ENCODE assay signal across 21 cellular contexts in the genomic region with DNA sequence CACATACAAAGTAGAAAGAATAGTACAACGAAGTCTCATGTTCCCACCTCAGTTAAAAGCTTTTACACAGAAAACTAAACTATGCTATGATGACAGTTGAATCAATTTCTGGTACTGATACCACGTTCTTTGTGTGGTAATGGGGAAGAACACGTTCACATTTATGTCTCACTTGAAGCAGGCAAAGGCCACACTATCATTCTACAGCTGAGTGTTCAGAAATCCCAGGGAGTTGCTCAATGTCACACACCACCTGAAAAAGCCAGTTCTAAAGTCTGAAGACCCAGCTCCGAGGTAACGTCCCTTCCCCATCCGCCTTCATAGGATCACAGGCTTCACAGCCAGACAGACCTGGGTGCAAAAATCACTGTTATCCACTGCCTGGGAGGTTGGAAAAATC. TPM values are rescaled to one million over a fixed set of nuclear protein-coding genes. Genes with fewer than 3 reads are reported as not detected.
A peak's percentile ranks its signal among the peaks of the same experiment; 100 is the strongest.
DNase-seq lines count a peak whose midpoint lies in the region; ATAC-seq and TF ChIP-seq lines count a peak whose summit lies in the region.
"Had no signal": no experiment of that assay in that cellular context is flagged by ENCODE, and none has a peak within 500 bp of the region (broad histone marks: within the 10 kb centered on the region; RNA-seq: fewer than 3 reads in every experiment).

No MANE protein-coding gene starts in this region.

- peaks cover 17 to 96% (median 43%) of the 10 kb centered on the region in 3 donors for H3K4me1 ChIP-seq in esophagus squamous epithelium

- H3K9me3 ChIP-seq in esophagus squamous epithelium, result no peaks in the 10 kb centered on the region
- H3K9me3 ChIP-seq: esophagus muscularis mucosa, left lung, SJSA1 had no signal

- H3K4me3 ChIP-seq in esophagus squamous epithelium, result no peak overlapping the region
- H3K4me3 ChIP-seq: esophagus muscularis mucosa, left lung, SJSA1 had no signal

- peak; percentile 22 for ATAC-seq in left ventricle myocardium superior
- no peak for ATAC-seq in Right ventricle myocardium inferior
- ATAC-seq in activated B cell treated with CpG ODN at 0.5 μM for 24 hours (ENCODE audit: low read depth), result no peak
- peak in 1 of 2 donors; percentile 25 for ATAC-seq in naive thymus-derived CD8-positive, alpha-beta T cell
- ATAC-seq: left lung, PC-3, sciatic nerve had no signal

- intact Hi-C loops in left ventricle myocardium superior (cut with micrococcal nuclease), result no loop called here
- intact Hi-C loops in Right ventricle myocardium inferior (cut with DNase I), result no loop called here
- intact Hi-C loops in activated B cell treated with CpG ODN at 0.5 μM for 24 hours (cut with micrococcal nuclease), result no loop called here
- intact Hi-C loops in esophagus squamous epithelium (cut with DNase I), result no loop called here

- H3K36me3 Mint-ChIP-seq in activated B cell treated with CpG ODN at 0.5 μM for 24 hours (ENCODE audit: low read depth), result peaks cover 33% of the 10 kb centered on the region
- H3K36me3 Mint-ChIP-seq in naive thymus-derived CD8-positive, alpha-beta T cell, result peaks cover 0 to 57% (median under 1%) of the 10 kb centered on the region in 3 donors

- H3K27ac ChIP-seq in esophagus squamous epithelium, result peak overlapping the region in 1 of 4 donors; percentile 4
- H3K27ac ChIP-seq: esophagus muscularis mucosa, SJSA1 had no signal

- no peaks in the 10 kb centered on the region for H3K27me3 Mint-ChIP-seq in activated B cell treated with CpG ODN at 0.5 μM for 24 hours
- no peaks in the 10 kb centered on the region for H3K27me3 Mint-ChIP-seq in naive thymus-derived CD8-positive, alpha-beta T cell

- H3K4me3 Mint-ChIP-seq in activated B cell treated with CpG ODN at 0.5 μM for 24 hours, result no peak overlapping the region
- H3K4me3 Mint-ChIP-seq in naive thymus-derived CD8-positive, alpha-beta T cell, result peak overlapping the region; percentile 26 to 76 (median 60)
- H3K4me3 Mint-ChIP-seq: HFFc6 had no signal

- CTCF ChIA-PET in activated B cell treated with CpG ODN at 0.5 μM for 24 hours (lab: Charles Lee), result no interaction called here

- H3K4me1 Mint-ChIP-seq in activated B cell treated with CpG ODN at 0.5 μM for 24 hours, result peaks cover 45% of the 10 kb centered on the region
- peaks cover 29 to 97% (median 85%) of the 10 kb centered on the region in 4 donors for H3K4me1 Mint-ChIP-seq in naive thymus-derived CD8-positive, alpha-beta T cell

- in situ Hi-C loops in ACHN (cut with HindIII; ENCODE audit: low pct_ligation_motif_present, low pct_unique_long_range_greater_than_20kb, low sequenced_read_pairs), result no loop called here

- TF ChIP-seq CTCF in activated B cell treated with CpG ODN at 0.5 μM for 24 hours (IDR thresholded peaks at IDR 0.05), result no peak
- TF ChIP-seq CTCF in esophagus squamous epithelium (IDR thresholded peaks at IDR 0.05), result no peak

- 60 to 66% methylated on average over 5 to 6 of the region's 6 CpGs for WGBS in esophagus squamous epithelium, 2 donors

- TF ChIP-seq POLR2A in esophagus squamous epithelium (IDR thresholded peaks at IDR 0.05), result no peak

- POLR2A ChIA-PET in activated B cell treated with CpG ODN at 0.5 μM for 24 hours (lab: Charles Lee), result interaction anchor here (1.1 kb wide), 1 partner anchor 26 kb away, joined by 3 read pairs; no protein-coding TSS in a partner anchor
- POLR2A ChIA-PET in naive thymus-derived CD8-positive, alpha-beta T cell (lab: Charles Lee), result interaction anchor here (0.8 to 1.1 kb wide), 3 partner anchors 9 to 29 kb away, joined by 3 to 7 read pairs (median 3); partner anchors contain the start of gene RNF149

- peak overlapping the region; percentile 33 for H3K27ac Mint-ChIP-seq in activated B cell treated with CpG ODN at 0.5 μM for 24 hours
- H3K27ac Mint-ChIP-seq in naive thymus-derived CD8-positive, alpha-beta T cell, result peak overlapping the region; percentile 23 to 91 (median 77)
- H3K27ac Mint-ChIP-seq: activated T-helper 2 cell treated with anti-CD3 and anti-CD28 coated beads, Interferon-gamma antibody, Interleukin-2, Interleukin-4, amounts not matched to agents 10 μg/mL and 5 μg/mL and 100 μg/mL, durations not matched to agents 14 hours and 24 hours and 36 hours had no signal

- DNase-seq in left ventricle myocardium superior, result no peak
- DNase-seq in Right ventricle myocardium inferior (ENCODE audit: missing footprints), result no peak
- no peak for DNase-seq in activated B cell treated with CpG ODN at 0.5 μM for 24 hours
- DNase-seq in naive thymus-derived CD8-positive, alpha-beta T cell, result no peak
- no peak for DNase-seq in esophagus squamous epithelium (lab: John Stamatoyannopoulos, UW)
- DNase-seq in ACHN, result no peak
- no peak for DNase-seq in NCI-H1105 treated with DMSO at 0.1 percent for 48 hours (lab: John Stamatoyannopoulos, UW)
- DNase-seq: activated CD4-positive, alpha-beta T cell treated with anti-CD3 and anti-CD28 coated beads, Interleukin-2, amount 50 U/mL, for 1 hour; amygdala; central memory CD4-positive, alpha-beta T cell; effector CD4-positive, alpha-beta T cell; GF-D8; HFFc6; left lung; NCI-H1436 treated with DMSO at 0.1 percent for 48 hours; NCI-H774; PC-3 had no signal

- H3K27me3 ChIP-seq in esophagus squamous epithelium, result no peaks in the 10 kb centered on the region
- H3K27me3 ChIP-seq: esophagus muscularis mucosa, left lung, SJSA1 had no signal

- peaks cover 0 to 36% (median 0%) of the 10 kb centered on the region in 3 donors for H3K36me3 ChIP-seq in esophagus squamous epithelium

- no peaks in the 10 kb centered on the region for H3K9me3 Mint-ChIP-seq in activated B cell treated with CpG ODN at 0.5 μM for 24 hours
- no peaks in the 10 kb centered on the region for H3K9me3 Mint-ChIP-seq in naive thymus-derived CD8-positive, alpha-beta T cell
- H3K9me3 Mint-ChIP-seq: activated T-helper 2 cell treated with anti-CD3 and anti-CD28 coated beads, Interferon-gamma antibody, Interleukin-2, Interleukin-4, amounts not matched to agents 10 μg/mL and 5 μg/mL and 100 μg/mL, durations not matched to agents 14 hours and 24 hours and 36 hours; HFFc6 had no signal

RNA-seq across cellular contexts. Expression of gene RNF149, which starts 8.9 kb away (rescaled TPM):
- total RNA-seq in left ventricle myocardium superior (16.6 TPM), Right ventricle myocardium inferior (15.6 TPM), activated B cell treated with CpG ODN at 0.5 μM for 24 hours (39.6 and 48.3 TPM in 2 replicates), esophagus squamous epithelium (100 to 1,000 TPM in 3 of 4 donors, 10 to 100 TPM in 1; 80.3 to 117 (median 110) TPM)
- total RNA-seq in naive thymus-derived CD8-positive, alpha-beta T cell, result 100 to 1,000 TPM; 108 to 114 TPM
- polyA plus RNA-seq in naive thymus-derived CD8-positive, alpha-beta T cell, result 10 to 100 TPM; 36.6 to 41.6 (median 39.0) TPM

RNA-seq across cellular contexts. Expression of gene CNOT11, which starts 46.9 kb away (rescaled TPM):
- total RNA-seq in left ventricle myocardium superior, result 37.4 TPM
- 39.0 TPM for total RNA-seq in Right ventricle myocardium inferior
- total RNA-seq in activated B cell treated with CpG ODN at 0.5 μM for 24 hours, result 50.8 and 59.7 TPM in 2 replicates
- 10 to 100 TPM; 51.6 to 62.4 TPM for total RNA-seq in naive thymus-derived CD8-positive, alpha-beta T cell
- 10 to 100 TPM; 64.2 to 69.3 (median 64.9) TPM for polyA plus RNA-seq in naive thymus-derived CD8-positive, alpha-beta T cell
- total RNA-seq in esophagus squamous epithelium, result 10 to 100 TPM; 28.0 to 53.2 (median 41.8) TPM
